Comparison of ENCODE assay signal across 18 cellular contexts in genomic region chr11:95293116-95293515, GRCh38.
DNase-seq lines count a peak whose midpoint lies in the region; ATAC-seq and TF ChIP-seq lines count a peak whose summit lies in the region.
"Had no signal": no experiment of that assay in that cellular context is flagged by ENCODE, and none has a peak within 500 bp of the region (broad histone marks: within the 10 kb centered on the region; RNA-seq: fewer than 3 reads in every experiment).

No MANE protein-coding gene starts in this region.

- no peak for DNase-seq in endodermal cell
- peak; percentile 24 for DNase-seq in iPS-NIHi11 (ENCODE audit: low spot score)
- DNase-seq in neuronal stem cell (ENCODE audit: low spot score): no peak
- no peak for DNase-seq in sciatic nerve (ENCODE audit: low spot score)
- DNase-seq in GM13976 (ENCODE audit: low spot score): no peak
- DNase-seq in NAMALWA (ENCODE audit: low spot score): no peak
- DNase-seq in activated T-cell treated with anti-CD3 and anti-CD28 coated beads, Interleukin-2, amount 50 U/mL, for 48 hours: no peak
- DNase-seq: ACHN; CD4-positive, CD25-positive, alpha-beta regulatory T cell; DMS 273 treated with DMSO at 0.1 percent for 48 hours; GOT3; HCEC 1CT; HFFc6; IMR-90 had no signal

- H2BK5ac ChIP-seq in neuronal stem cell (ENCODE audit: low read length): no peak overlapping the region

- H3K27me3 Mint-ChIP-seq in endodermal cell (ENCODE audit: insufficient read depth): peaks cover 1% of the 10 kb centered on the region
- H3K27me3 Mint-ChIP-seq: CD4-positive, CD25-positive, alpha-beta regulatory T cell had no signal

- H2AFZ ChIP-seq in neuronal stem cell (ENCODE audit: low read length): peak overlapping the region; percentile 39

- no peak overlapping the region for H3K9ac ChIP-seq in HUES48 (ENCODE audit: low read depth, low read length)
- no peak overlapping the region for H3K9ac ChIP-seq in endodermal cell (ENCODE audit: extremely low read depth, low read length, poor library complexity, severe bottlenecking)
- H3K9ac ChIP-seq in neuronal stem cell (ENCODE audit: low read depth, low read length, poor library complexity): no peak overlapping the region
- H3K9ac ChIP-seq: BLaER1 treated with 17β-estradiol and CSF1 and Interleukin-3, amounts not matched to agents 10 nM and 100 nM had no signal

- H3K9me3 Mint-ChIP-seq in endodermal cell: no peaks in the 10 kb centered on the region
- H3K9me3 Mint-ChIP-seq: HFFc6 had no signal

- WGBS in endodermal cell (ENCODE audit: insufficient coverage in 1 of 2, insufficient read length in 1 of 2), 2 experiments: 68 to 86% methylated on average over 1 to 3 of the region's 3 CpGs
- WGBS in neuronal stem cell (ENCODE audit: extremely low coverage in 2 of 2, insufficient read length in 2 of 2, insufficient replicate concordance in 1 of 2), 2 donors: no CpG with 5 or more reads among the region's 3 CpGs

- H4K8ac ChIP-seq in neuronal stem cell (ENCODE audit: low read depth, low read length): no peak overlapping the region

- H3K4me1 ChIP-seq in HUES48 (ENCODE audit: control insufficient read depth, insufficient read depth, low read length) (peaks cover 50% of the 10 kb centered on the region), endodermal cell (ENCODE audit: control insufficient read depth, insufficient read depth, low read length) (peaks cover 5% of the 10 kb centered on the region), neuronal stem cell (ENCODE audit: control insufficient read depth in 2 of 2, insufficient read depth in 1 of 2, low read depth in 1 of 2, low read length in 2 of 2) (peaks cover 3% of the 10 kb centered on the region in 2 donors)

- no peak overlapping the region for H2AK5ac ChIP-seq in neuronal stem cell (ENCODE audit: low read depth, low read length)

- H2BK12ac ChIP-seq in neuronal stem cell (ENCODE audit: low read length): no peak overlapping the region

- H3K4me3 Mint-ChIP-seq in endodermal cell: no peak overlapping the region
- H3K4me3 Mint-ChIP-seq: CD4-positive, CD25-positive, alpha-beta regulatory T cell; HFFc6 had no signal

- no peak overlapping the region for H3K18ac ChIP-seq in neuronal stem cell (ENCODE audit: low read length)

- intact Hi-C loops in sciatic nerve (cut with DNase I): no loop called here

- H3K36me3 ChIP-seq in HUES48 (ENCODE audit: control insufficient read depth, insufficient read depth, low read length): no peaks in the 10 kb centered on the region
- H3K36me3 ChIP-seq in endodermal cell (ENCODE audit: control insufficient read depth, insufficient read depth, low read length): no peaks in the 10 kb centered on the region
- H3K36me3 ChIP-seq in neuronal stem cell (replicated peaks in 1 of 2; ENCODE audit: control insufficient read depth in 2 of 2, insufficient read depth in 2 of 2, low read length in 2 of 2): no peaks in the 10 kb centered on the region
- H3K36me3 ChIP-seq: BLaER1 treated with 17β-estradiol and CSF1 and Interleukin-3, amounts not matched to agents 10 nM and 100 nM had no signal

- TF ChIP-seq CTCF in endodermal cell (conservative IDR thresholded peaks at IDR 0.05) (no peak), GM13976 (IDR thresholded peaks at IDR 0.05; ENCODE audit: borderline replicate concordance, control extremely low read depth, extremely low read depth, insufficient read depth, missing control alignments) (no peak)

- no peak overlapping the region for H3K4ac ChIP-seq in neuronal stem cell (ENCODE audit: low read length)

- H3K14ac ChIP-seq in neuronal stem cell (ENCODE audit: low read length): no peak overlapping the region

- no peak overlapping the region for H3K23ac ChIP-seq in neuronal stem cell (ENCODE audit: low read depth, low read length, poor library complexity)

- peaks cover 54% of the 10 kb centered on the region for H3K4me1 Mint-ChIP-seq in endodermal cell

- no peak for ATAC-seq in sciatic nerve
- ATAC-seq: GM12878 had no signal

- no peaks in the 10 kb centered on the region for H3K9me3 ChIP-seq in HUES48 (ENCODE audit: control insufficient read depth, insufficient read depth, low read length)
- no peaks in the 10 kb centered on the region for H3K9me3 ChIP-seq in endodermal cell (ENCODE audit: control insufficient read depth, low read length)
- no peaks in the 10 kb centered on the region for H3K9me3 ChIP-seq in neuronal stem cell (replicated peaks in 1 of 2; ENCODE audit: control insufficient read depth in 2 of 2, insufficient read depth in 1 of 2, low read depth in 1 of 2, low read length in 2 of 2)
- H3K9me3 ChIP-seq: BLaER1 treated with 17β-estradiol and CSF1 and Interleukin-3, amounts not matched to agents 10 nM and 100 nM had no signal

- no peak overlapping the region for H2BK15ac ChIP-seq in neuronal stem cell (ENCODE audit: low read length)

- H4K91ac ChIP-seq in neuronal stem cell (ENCODE audit: low read depth, low read length, poor library complexity): no peak overlapping the region

- in situ Hi-C loops in GM13976 (cut with MboI; ENCODE audit: low sequenced_read_pairs, unreplicated experiment): no loop called here

- peak overlapping the region; percentile 78 for H3K27ac Mint-ChIP-seq in endodermal cell
- H3K27ac Mint-ChIP-seq: CD4-positive, CD25-positive, alpha-beta regulatory T cell; HFFc6 had no signal

- H3K79me1 ChIP-seq in neuronal stem cell (ENCODE audit: low read depth, low read length): no peaks in the 10 kb centered on the region

- H3K27me3 ChIP-seq in HUES48 (ENCODE audit: control insufficient read depth, insufficient read depth, low read length) (no peaks in the 10 kb centered on the region), endodermal cell (ENCODE audit: control insufficient read depth, insufficient read depth, low read length, poor library complexity, severe bottlenecking) (no peaks in the 10 kb centered on the region), neuronal stem cell (ENCODE audit: control insufficient read depth in 3 of 3, insufficient read depth in 3 of 3, low read depth in 1 of 3, low read length in 3 of 3) (peaks cover 0 to 3% (median 0%) of the 10 kb centered on the region in 3 experiments)
- H3K27me3 ChIP-seq: BLaER1 treated with 17β-estradiol and CSF1 and Interleukin-3, amounts not matched to agents 10 nM and 100 nM had no signal

- H3K4me2 ChIP-seq in neuronal stem cell (ENCODE audit: insufficient read depth, low read length, poor library complexity, severe bottlenecking): no peak overlapping the region
- H3K4me2 ChIP-seq: BLaER1 treated with 17β-estradiol and CSF1 and Interleukin-3, amounts not matched to agents 10 nM and 100 nM had no signal

- H3K27ac ChIP-seq in HUES48 (ENCODE audit: low read depth, low read length) (peak overlapping the region; percentile 60), endodermal cell (ENCODE audit: low read depth, low read length) (peak overlapping the region; percentile 37), neuronal stem cell (replicated peaks; ENCODE audit: low read length) (no peak overlapping the region)
- H3K27ac ChIP-seq: BLaER1 treated with 17β-estradiol and CSF1 and Interleukin-3, amounts not matched to agents 10 nM and 100 nM; HL-60 had no signal

- H3K36me3 Mint-ChIP-seq in endodermal cell (ENCODE audit: low read depth): no peaks in the 10 kb centered on the region
- H3K36me3 Mint-ChIP-seq: CD4-positive, CD25-positive, alpha-beta regulatory T cell had no signal

- no peak overlapping the region for H2BK120ac ChIP-seq in neuronal stem cell (ENCODE audit: low read depth, low read length)

- H3K4me3 ChIP-seq in HUES48 (ENCODE audit: low read depth, low read length) (no peak overlapping the region), endodermal cell (ENCODE audit: low read length) (peak overlapping the region; percentile 54), neuronal stem cell (ENCODE audit: low read length in 2 of 2) (no peak overlapping the region)
- H3K4me3 ChIP-seq: BLaER1 treated with 17β-estradiol and CSF1 and Interleukin-3, amounts not matched to agents 10 nM and 100 nM; GM12878 had no signal
